14 cellular contexts compared by ENCODE assay signal in the genomic region with DNA sequence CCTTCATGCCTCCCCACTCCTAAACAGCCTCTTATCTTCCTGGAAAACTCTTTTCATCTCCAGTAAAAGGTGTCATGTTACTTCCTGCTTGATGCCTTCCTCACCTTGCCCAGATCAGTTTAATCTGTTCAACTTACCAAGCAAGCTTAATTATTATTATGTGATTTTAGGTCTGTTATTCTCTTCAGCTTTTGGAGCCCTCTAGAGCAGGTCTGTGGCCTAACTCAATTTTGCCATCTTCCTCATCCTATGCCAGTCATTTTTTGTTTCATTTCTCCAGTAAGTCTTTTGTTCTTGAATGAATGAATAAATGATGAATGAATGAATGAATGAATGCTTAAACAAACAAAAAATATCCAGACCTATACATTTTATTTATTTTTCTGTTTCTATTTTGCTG.
DNase-seq lines count a peak whose midpoint lies in the region; ATAC-seq, FAIRE-seq and TF ChIP-seq lines count a peak whose summit lies in the region.
"Had no signal": no experiment of that assay in that cellular context is flagged by ENCODE, and none has a peak within 500 bp of the region (broad histone marks: within the 10 kb centered on the region; RNA-seq: fewer than 3 reads in every experiment).

No MANE protein-coding gene starts in this region.

- no peak for ATAC-seq in RWPE2 (ENCODE audit: low read depth)
- ATAC-seq: K562; stimulated activated naive CD8-positive, alpha-beta T cell treated with anti-CD3 and anti-CD28 coated beads, Interleukin-15, amount 100 ng/mL, for 72 hours had no signal

- peaks cover 20 to 37% (median 32%) of the 10 kb centered on the region in 10 experiments for H3K4me1 ChIP-seq in BLaER1 treated with 17β-estradiol and CSF1 and Interleukin-3, amounts not matched to agents 10 nM and 100 nM
- H3K4me1 ChIP-seq in RWPE2 (ENCODE audit: insufficient read depth, poor library complexity, severe bottlenecking): no peaks in the 10 kb centered on the region

- H3K4me3 ChIP-seq in BLaER1 treated with 17β-estradiol and CSF1 and Interleukin-3, amounts not matched to agents 10 nM and 100 nM: no peak overlapping the region
- H3K4me3 ChIP-seq in RWPE2 (ENCODE audit: severe bottlenecking): no peak overlapping the region
- H3K4me3 ChIP-seq: K562 had no signal

- DNase-seq in HCEC 1CT (peak; percentile 39), RWPE2 (ENCODE audit: low spot score) (no peak), SKM-1 (lab: John Stamatoyannopoulos, UW; ENCODE audit: unreplicated experiment) (no peak), HUDEP-2 (lab: John Stamatoyannopoulos, UW; ENCODE audit: unreplicated experiment in 76 of 76) (no peak), anterior cingulate cortex (lab: John Stamatoyannopoulos, UW) (no peak), dedifferentiated amniotic fluid mesenchymal stem cell (ENCODE audit: extremely low spot score) (no peak)
- DNase-seq: activated CD4-positive, alpha-beta memory T cell treated with anti-CD3 and anti-CD28 coated beads for 36 hours; activated naive CD4-positive, alpha-beta T cell treated with anti-CD3 and anti-CD28 coated beads, Interleukin-2, amount 10 ng/mL, durations not matched to agents 7 days and 5 days; mammary epithelial cell; occipital lobe; stimulated activated naive CD8-positive, alpha-beta T cell treated with anti-CD3 and anti-CD28 coated beads, Interleukin-15, amount 100 ng/mL, for 72 hours had no signal

- no peaks in the 10 kb centered on the region for H4K20me1 ChIP-seq in BLaER1 treated with 17β-estradiol and CSF1 and Interleukin-3, amounts not matched to agents 10 nM and 100 nM

- no peaks in the 10 kb centered on the region for H3K36me3 ChIP-seq in BLaER1 treated with 17β-estradiol and CSF1 and Interleukin-3, amounts not matched to agents 10 nM and 100 nM
- no peaks in the 10 kb centered on the region for H3K36me3 ChIP-seq in RWPE2 (ENCODE audit: low read depth)

- peak; percentile 94 for FAIRE-seq in islet of Langerhans (lab: Jason Lieb, UNC)
- FAIRE-seq: K562 had no signal

- H3K27ac ChIP-seq in BLaER1 treated with 17β-estradiol and CSF1 and Interleukin-3, amounts not matched to agents 10 nM and 100 nM: peak overlapping the region in 6 of 11 experiments; percentile 49 to 62 (median 50); a peak in 8 of 22 replicates
- no peak overlapping the region for H3K27ac ChIP-seq in RWPE2 (ENCODE audit: poor library complexity, severe bottlenecking)

- no peak overlapping the region for H3K9ac ChIP-seq in BLaER1 treated with 17β-estradiol and CSF1 and Interleukin-3, amounts not matched to agents 10 nM and 100 nM

- H3K27me3 ChIP-seq in BLaER1 treated with 17β-estradiol and CSF1 and Interleukin-3, amounts not matched to agents 10 nM and 100 nM: no peaks in the 10 kb centered on the region
- no peaks in the 10 kb centered on the region for H3K27me3 ChIP-seq in RWPE2 (ENCODE audit: insufficient read depth, poor library complexity, severe bottlenecking)

- H3K4me2 ChIP-seq in BLaER1 treated with 17β-estradiol and CSF1 and Interleukin-3, amounts not matched to agents 10 nM and 100 nM: peak overlapping the region in 9 of 11 experiments; percentile 24 to 70 (median 60); a peak in 13 of 22 replicates

- TF ChIP-seq CTCF in RWPE2 (IDR thresholded peaks at IDR 0.05; ENCODE audit: poor library complexity, severe bottlenecking): peak; percentile 30

- no peaks in the 10 kb centered on the region for H3K9me3 ChIP-seq in BLaER1 treated with 17β-estradiol and CSF1 and Interleukin-3, amounts not matched to agents 10 nM and 100 nM (replicated peaks in 1 of 11)
- no peaks in the 10 kb centered on the region for H3K9me3 ChIP-seq in RWPE2 (ENCODE audit: severe bottlenecking)
